ENCODE assay signal across 14 cellular contexts in the genomic region with DNA sequence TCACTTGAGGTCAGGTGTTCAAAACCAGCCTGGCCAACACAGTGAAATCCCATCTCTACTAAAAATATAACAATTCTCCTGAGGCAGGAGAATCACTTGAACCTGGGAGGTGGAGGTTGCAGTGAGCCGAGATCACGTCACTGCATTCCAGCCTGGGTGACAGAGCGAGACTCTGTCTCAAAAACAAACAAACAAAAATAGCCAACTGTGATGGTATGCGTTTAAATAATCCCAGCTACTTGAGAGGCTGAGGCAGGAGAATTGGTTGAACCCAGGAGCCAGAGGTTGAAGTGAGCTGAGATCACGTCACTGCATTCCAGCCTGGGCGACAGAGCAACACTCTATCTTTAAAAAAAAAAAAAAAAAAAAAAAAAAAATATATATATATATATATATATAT. TPM values are rescaled to one million over a fixed set of nuclear protein-coding genes. Genes with fewer than 3 reads are reported as not detected.
DNase-seq lines count a peak whose midpoint lies in the region; ATAC-seq, FAIRE-seq and TF ChIP-seq lines count a peak whose summit lies in the region.
"Not testable (repeated sequence)": the region's sequence is repeated elsewhere in the genome, so short reads cannot be mapped to it uniquely, and the experiment has no call there.
"Had no signal": no experiment of that assay in that cellular context is flagged by ENCODE, and none has a peak within 500 bp of the region (broad histone marks: within the 10 kb centered on the region; RNA-seq: fewer than 3 reads in every experiment).

No MANE protein-coding gene starts in this region.

- not testable (repeated sequence) for H3K27ac ChIP-seq in Panc1 (ENCODE audit: low read length); HepG2 (ENCODE audit: extremely low read length, insufficient read depth, low read length)

- TF ChIP-seq CTCF in Panc1 (IDR thresholded peaks at IDR 0.05); epithelial cell of esophagus (IDR thresholded peaks at IDR 0.05; ENCODE audit: insufficient read depth, low read depth, low read length, missing control alignments); HepG2 (CRISPR knock-in tag; IDR thresholded peaks at IDR 0.05): not testable (repeated sequence)

- intact Hi-C loops in Panc1 (cut with micrococcal nuclease; ENCODE audit: unreplicated experiment); HepG2 (cut with micrococcal nuclease; ENCODE audit: unreplicated experiment): not testable (repeated sequence)

- TF ChIP-seq RAD21 in HepG2 (CRISPR knock-in tag; IDR thresholded peaks at IDR 0.05) = not testable (repeated sequence)

- not testable (repeated sequence) for FAIRE-seq in HepG2 (lab: Jason Lieb, UNC)

- DNase-seq in EL = peak; percentile 10
- peak; percentile 54 for DNase-seq in M059J (ENCODE audit: low read depth)
- DNase-seq in Panc1 (ENCODE audit: low read depth, low spot score); HepG2 (ENCODE audit: low spot score): not testable (repeated sequence)
- DNase-seq in astrocyte of the hippocampus (ENCODE audit: low read depth, low spot score) = peak; percentile 6
- DNase-seq in epithelial cell of esophagus (ENCODE audit: low read depth) = peak; percentile 24
- peak; percentile 23 for DNase-seq in renal cortical epithelial cell (ENCODE audit: low read depth)

- 64% methylated on average over 6 of the region's 6 CpGs for WGBS in HepG2 (ENCODE audit: low lambda C conversion rate)

- in situ Hi-C loops in Panc1 (cut with HindIII; ENCODE audit: low pct_unique_long_range_greater_than_20kb, low sequenced_read_pairs); HepG2 (cut with HindIII; ENCODE audit: extremely low pct_ligation_motif_present, low pct_unique_long_range_greater_than_20kb): not testable (repeated sequence)

- BruUV-seq in Panc1 (replicated peaks; lab: Mats Ljungman, UMichigan); HepG2 (replicated peaks; lab: Mats Ljungman, UMichigan): not testable (repeated sequence)

- not testable (repeated sequence) for H2AFZ ChIP-seq in HepG2 (ENCODE audit: low read length)

- not testable (repeated sequence) for H3K4me3 ChIP-seq in Panc1 (ENCODE audit: low read depth in 2 of 2, low read length in 2 of 2); epithelial cell of esophagus (ENCODE audit: low read length); HepG2 (replicated peaks in 1 of 3; ENCODE audit: insufficient read depth in 1 of 3, low read depth in 2 of 3, low read length in 3 of 3)

- not testable (repeated sequence) for H3K27me3 ChIP-seq in Panc1 (ENCODE audit: control insufficient read depth, insufficient read depth, low read length); HepG2 (ENCODE audit: control insufficient read depth in 1 of 2, insufficient read depth in 2 of 2, low read length in 2 of 2)

- not testable (repeated sequence) for H3K9me3 ChIP-seq in Panc1 (ENCODE audit: control insufficient read depth, insufficient read depth, low read depth, low read length); HepG2 (ENCODE audit: low read length)

- not testable (repeated sequence) for H4K20me1 ChIP-seq in HepG2 (ENCODE audit: insufficient read depth, low read length)

- POLR2A ChIA-PET in Panc1 (lab: Charles Lee) = interaction anchor here (0.6 kb wide), 1 partner anchor 224 kb away, joined by 4 read pairs; no protein-coding TSS in a partner anchor
- POLR2A ChIA-PET in HepG2 (lab: Yijun Ruan, JAX) = not testable (repeated sequence)

- CTCF ChIA-PET in Panc1 (lab: Charles Lee); HepG2 (lab: Yijun Ruan, JAX; ENCODE audit: low intra/inter-chr PET ratio, low total read pairs): not testable (repeated sequence)

- not testable (repeated sequence) for H3K79me2 ChIP-seq in HepG2 (ENCODE audit: insufficient read depth, low read length)

- H3K9ac ChIP-seq in HepG2 (ENCODE audit: insufficient read depth, low read depth, low read length) = not testable (repeated sequence)

- 0 out of 2 replicates have a peak, but pooled peaks have one; percentile 58 for ATAC-seq in Panc1
- ATAC-seq in HepG2 = not testable (repeated sequence)

- H3K4me2 ChIP-seq in HepG2 (ENCODE audit: low read depth, low read length) = not testable (repeated sequence)

- H3K36me3 ChIP-seq in Panc1 (ENCODE audit: control insufficient read depth, insufficient read depth, low read length); HepG2 (replicated peaks in 1 of 2; ENCODE audit: control insufficient read depth in 1 of 2, insufficient read depth in 2 of 2, low read length in 2 of 2): not testable (repeated sequence)

- TF ChIP-seq EP300 in HepG2 (IDR thresholded peaks at IDR 0.05; ENCODE audit: low read depth in 2 of 2, low read length in 2 of 2); HepG2 (CRISPR knock-in tag; IDR thresholded peaks at IDR 0.05; ENCODE audit: borderline replicate concordance): not testable (repeated sequence)

- not testable (repeated sequence) for TF ChIP-seq POLR2A in HepG2 (IDR thresholded peaks at IDR 0.05; ENCODE audit: insufficient read depth in 1 of 2, low read depth in 2 of 2, low read length in 2 of 2)

- not testable (repeated sequence) for H3K4me1 ChIP-seq in Panc1 (ENCODE audit: control insufficient read depth, insufficient read depth, low read length)
- H3K4me1 ChIP-seq in HepG2 (ENCODE audit: insufficient read depth, low read length) = peaks cover 20% of the 10 kb centered on the region

RNA-seq across cellular contexts. Expression of a gene that starts 5.1 kb away (rescaled TPM):
- total RNA-seq in M059J (2014; rRNA removed; shearing (Covaris generic)) = not detected in 2 replicates
- total RNA-seq in Panc1 (2021; ENCODE audit: unreplicated experiment) (not detected), HepG2 (2016; rRNA removed; fragmentation: Illumina TruSeq; extraction: Trizol) (41.9 and 82.0 TPM in 2 replicates), renal cortical epithelial cell (not detected in 2 replicates)
- polyA plus RNA-seq in Panc1 (2012; ENCODE audit: insufficient read length) = not detected
- total RNA-seq in HepG2 (2016; cell fraction: cytosol; rRNA removed; fragmentation: Illumina TruSeq; extraction: Trizol; ENCODE audit: low read depth) = 4.8 and 6.1 TPM in 2 replicates
- 38.0 and 82.0 TPM in 2 replicates for total RNA-seq in HepG2 (2016; cell fraction: insoluble cytoplasmic fraction; rRNA removed; fragmentation: Illumina TruSeq; extraction: Trizol)
- 12.2 and 15.5 TPM in 2 replicates for total RNA-seq in HepG2 (2016; cell fraction: membrane; rRNA removed; fragmentation: Illumina TruSeq; extraction: Trizol)
- 91.7 and 106 TPM in 2 replicates for total RNA-seq in HepG2 (2016; cell fraction: nucleus; rRNA removed; fragmentation: Illumina TruSeq; extraction: Trizol)
- polyA plus RNA-seq in HepG2 (2011; rRNA removed) = 22.6 and 25.3 TPM in 2 replicates
- polyA plus RNA-seq in HepG2 (2011; cell fraction: cytosol; rRNA removed) = 14.6 and 18.2 TPM in 2 replicates
- 12.6 and 12.7 TPM in 2 replicates for polyA plus RNA-seq in HepG2 (2011; cell fraction: nucleus; rRNA removed)
- polyA plus RNA-seq in HepG2 (2012) = 28.3 and 43.2 TPM in 2 replicates
- 2.7 and 3.0 TPM in 2 replicates for polyA plus RNA-seq in HepG2 (2016; cell fraction: cytosol; fragmentation: Illumina TruSeq; extraction: Trizol; ENCODE audit: low read depth)
- 26.6 and 27.9 TPM in 2 replicates for polyA plus RNA-seq in HepG2 (2016; cell fraction: insoluble cytoplasmic fraction; fragmentation: Illumina TruSeq; extraction: Trizol; ENCODE audit: low read depth)
- 5.6 and 7.1 TPM in 2 replicates for polyA plus RNA-seq in HepG2 (2016; cell fraction: membrane; fragmentation: Illumina TruSeq; extraction: Trizol; ENCODE audit: low read depth)
- 95.1 and 96.3 TPM in 2 replicates for polyA plus RNA-seq in HepG2 (2016; cell fraction: nucleus; fragmentation: Illumina TruSeq; extraction: Trizol; ENCODE audit: insufficient read depth, low read depth)
- polyA minus RNA-seq in HepG2 (2011; rRNA and poly(A)+ RNA removed; ENCODE audit: low replicate concordance) = 0.02 and 40.4 TPM in 2 replicates
- 25.4 and 30.9 TPM in 2 replicates for polyA minus RNA-seq in HepG2 (2011; cell fraction: cytosol; rRNA and poly(A)+ RNA removed)
- polyA minus RNA-seq in HepG2 (2011; cell fraction: nucleus; rRNA and poly(A)+ RNA removed) = 19.8 and 25.6 TPM in 2 replicates
- total RNA-seq: A172; B cell; CD4-positive, CD25-positive, alpha-beta regulatory T cell; G401; H4; HFFc6 had no signal
- polyA plus RNA-seq: AG04450 had no signal

RNA-seq across cellular contexts. Expression of a gene that starts 35.5 kb away (rescaled TPM):
- 38.3 and 72.9 TPM in 2 replicates for total RNA-seq in M059J (2014; rRNA removed; shearing (Covaris generic))
- total RNA-seq in Panc1 (2021; ENCODE audit: unreplicated experiment) = 34.4 TPM
- polyA plus RNA-seq in Panc1 (2012; ENCODE audit: insufficient read length) = 15.2 TPM
- total RNA-seq in HepG2 (2016; rRNA removed; fragmentation: Illumina TruSeq; extraction: Trizol) = 78.8 and 118 TPM in 2 replicates
- 21.8 and 22.9 TPM in 2 replicates for total RNA-seq in HepG2 (2016; cell fraction: cytosol; rRNA removed; fragmentation: Illumina TruSeq; extraction: Trizol; ENCODE audit: low read depth)
- 76.0 and 117 TPM in 2 replicates for total RNA-seq in HepG2 (2016; cell fraction: insoluble cytoplasmic fraction; rRNA removed; fragmentation: Illumina TruSeq; extraction: Trizol)
- 29.8 and 32.6 TPM in 2 replicates for total RNA-seq in HepG2 (2016; cell fraction: membrane; rRNA removed; fragmentation: Illumina TruSeq; extraction: Trizol)
- total RNA-seq in HepG2 (2016; cell fraction: nucleus; rRNA removed; fragmentation: Illumina TruSeq; extraction: Trizol) = 76.8 and 78.9 TPM in 2 replicates
- 8.5 and 15.9 TPM in 2 replicates for polyA plus RNA-seq in HepG2 (2011; rRNA removed)
- 14.7 and 19.0 TPM in 2 replicates for polyA plus RNA-seq in HepG2 (2011; cell fraction: cytosol; rRNA removed)
- 15.3 and 15.9 TPM in 2 replicates for polyA plus RNA-seq in HepG2 (2011; cell fraction: nucleus; rRNA removed)
- polyA plus RNA-seq in HepG2 (2012) = 36.0 and 49.9 TPM in 2 replicates
- polyA plus RNA-seq in HepG2 (2016; cell fraction: cytosol; fragmentation: Illumina TruSeq; extraction: Trizol; ENCODE audit: low read depth) = 2.5 and 2.6 TPM in 2 replicates
- polyA plus RNA-seq in HepG2 (2016; cell fraction: insoluble cytoplasmic fraction; fragmentation: Illumina TruSeq; extraction: Trizol; ENCODE audit: low read depth) = 97.4 and 97.7 TPM in 2 replicates
- 7.6 and 11.5 TPM in 2 replicates for polyA plus RNA-seq in HepG2 (2016; cell fraction: membrane; fragmentation: Illumina TruSeq; extraction: Trizol; ENCODE audit: low read depth)
- polyA plus RNA-seq in HepG2 (2016; cell fraction: nucleus; fragmentation: Illumina TruSeq; extraction: Trizol; ENCODE audit: insufficient read depth, low read depth) = 67.8 and 70.4 TPM in 2 replicates
- polyA minus RNA-seq in HepG2 (2011; rRNA and poly(A)+ RNA removed; ENCODE audit: low replicate concordance) = 29.7 and 32.1 TPM in 2 replicates
- 50.7 and 53.5 TPM in 2 replicates for polyA minus RNA-seq in HepG2 (2011; cell fraction: cytosol; rRNA and poly(A)+ RNA removed)
- polyA minus RNA-seq in HepG2 (2011; cell fraction: nucleus; rRNA and poly(A)+ RNA removed) = 59.6 and 61.7 TPM in 2 replicates
- total RNA-seq in renal cortical epithelial cell = 50.2 and 57.3 TPM in 2 replicates

RNA-seq across cellular contexts. Expression of a gene that starts 57.1 kb away (rescaled TPM):
- 1,320 and 3,545 TPM in 2 replicates for total RNA-seq in M059J (2014; rRNA removed; shearing (Covaris generic))
- total RNA-seq in Panc1 (2021; ENCODE audit: unreplicated experiment) = 386 TPM
- 117 TPM for polyA plus RNA-seq in Panc1 (2012; ENCODE audit: insufficient read length)
- total RNA-seq in HepG2 (2016; rRNA removed; fragmentation: Illumina TruSeq; extraction: Trizol) = 2,148 and 2,808 TPM in 2 replicates
- 2,980 and 3,556 TPM in 2 replicates for total RNA-seq in HepG2 (2016; cell fraction: cytosol; rRNA removed; fragmentation: Illumina TruSeq; extraction: Trizol; ENCODE audit: low read depth)
- 2,243 and 2,719 TPM in 2 replicates for total RNA-seq in HepG2 (2016; cell fraction: insoluble cytoplasmic fraction; rRNA removed; fragmentation: Illumina TruSeq; extraction: Trizol)
- total RNA-seq in HepG2 (2016; cell fraction: membrane; rRNA removed; fragmentation: Illumina TruSeq; extraction: Trizol) = 4,819 and 5,825 TPM in 2 replicates
- 939 and 947 TPM in 2 replicates for total RNA-seq in HepG2 (2016; cell fraction: nucleus; rRNA removed; fragmentation: Illumina TruSeq; extraction: Trizol)
- 849 and 993 TPM in 2 replicates for polyA plus RNA-seq in HepG2 (2011; rRNA removed)
- polyA plus RNA-seq in HepG2 (2011; cell fraction: cytosol; rRNA removed) = 1,096 and 1,918 TPM in 2 replicates
- polyA plus RNA-seq in HepG2 (2011; cell fraction: nucleus; rRNA removed) = 226 and 300 TPM in 2 replicates
- polyA plus RNA-seq in HepG2 (2012) = 2,363 and 2,846 TPM in 2 replicates
- 1,711 and 1,965 TPM in 2 replicates for polyA plus RNA-seq in HepG2 (2016; cell fraction: cytosol; fragmentation: Illumina TruSeq; extraction: Trizol; ENCODE audit: low read depth)
- 1,418 and 1,522 TPM in 2 replicates for polyA plus RNA-seq in HepG2 (2016; cell fraction: insoluble cytoplasmic fraction; fragmentation: Illumina TruSeq; extraction: Trizol; ENCODE audit: low read depth)
- 2,738 and 2,765 TPM in 2 replicates for polyA plus RNA-seq in HepG2 (2016; cell fraction: membrane; fragmentation: Illumina TruSeq; extraction: Trizol; ENCODE audit: low read depth)
- polyA plus RNA-seq in HepG2 (2016; cell fraction: nucleus; fragmentation: Illumina TruSeq; extraction: Trizol; ENCODE audit: insufficient read depth, low read depth) = 819 and 843 TPM in 2 replicates
- 55.2 and 89.0 TPM in 2 replicates for polyA minus RNA-seq in HepG2 (2011; rRNA and poly(A)+ RNA removed; ENCODE audit: low replicate concordance)
- 458 and 550 TPM in 2 replicates for polyA minus RNA-seq in HepG2 (2011; cell fraction: cytosol; rRNA and poly(A)+ RNA removed)
- 350 and 404 TPM in 2 replicates for polyA minus RNA-seq in HepG2 (2011; cell fraction: nucleus; rRNA and poly(A)+ RNA removed)
- total RNA-seq in renal cortical epithelial cell = 1,427 and 3,900 TPM in 2 replicates

RNA-seq across cellular contexts. Expression of a gene that starts 57.2 kb away (rescaled TPM):
- 6.7 and 10.4 TPM in 2 replicates for total RNA-seq in M059J (2014; rRNA removed; shearing (Covaris generic))
- total RNA-seq in Panc1 (2021; ENCODE audit: unreplicated experiment) (6.8 TPM), HepG2 (2016; rRNA removed; fragmentation: Illumina TruSeq; extraction: Trizol) (16.6 and 18.3 TPM in 2 replicates), renal cortical epithelial cell (8.5 and 10.4 TPM in 2 replicates)
- polyA plus RNA-seq in Panc1 (2012; ENCODE audit: insufficient read length) = 3.4 TPM
- total RNA-seq in HepG2 (2016; cell fraction: cytosol; rRNA removed; fragmentation: Illumina TruSeq; extraction: Trizol; ENCODE audit: low read depth) = 5.2 and 5.6 TPM in 2 replicates
- 15.0 and 16.2 TPM in 2 replicates for total RNA-seq in HepG2 (2016; cell fraction: insoluble cytoplasmic fraction; rRNA removed; fragmentation: Illumina TruSeq; extraction: Trizol)
- total RNA-seq in HepG2 (2016; cell fraction: membrane; rRNA removed; fragmentation: Illumina TruSeq; extraction: Trizol) = 8.9 and 9.9 TPM in 2 replicates
- 14.3 and 14.8 TPM in 2 replicates for total RNA-seq in HepG2 (2016; cell fraction: nucleus; rRNA removed; fragmentation: Illumina TruSeq; extraction: Trizol)
- polyA plus RNA-seq in HepG2 (2011; rRNA removed) = 11.4 and 16.0 TPM in 2 replicates
- polyA plus RNA-seq in HepG2 (2011; cell fraction: cytosol; rRNA removed) = 7.9 and 8.2 TPM in 2 replicates
- polyA plus RNA-seq in HepG2 (2011; cell fraction: nucleus; rRNA removed) = 5.6 and 9.5 TPM in 2 replicates
- polyA plus RNA-seq in HepG2 (2012) = 12.1 and 15.8 TPM in 2 replicates
- 4.1 and 4.2 TPM in 2 replicates for polyA plus RNA-seq in HepG2 (2016; cell fraction: cytosol; fragmentation: Illumina TruSeq; extraction: Trizol; ENCODE audit: low read depth)
- 19.8 and 20.7 TPM in 2 replicates for polyA plus RNA-seq in HepG2 (2016; cell fraction: insoluble cytoplasmic fraction; fragmentation: Illumina TruSeq; extraction: Trizol; ENCODE audit: low read depth)
- polyA plus RNA-seq in HepG2 (2016; cell fraction: membrane; fragmentation: Illumina TruSeq; extraction: Trizol; ENCODE audit: low read depth) = 7.1 and 7.2 TPM in 2 replicates
- 29.7 and 30.7 TPM in 2 replicates for polyA plus RNA-seq in HepG2 (2016; cell fraction: nucleus; fragmentation: Illumina TruSeq; extraction: Trizol; ENCODE audit: insufficient read depth, low read depth)
- polyA minus RNA-seq in HepG2 (2011; rRNA and poly(A)+ RNA removed; ENCODE audit: low replicate concordance) = 1.7 and 4.9 TPM in 2 replicates
- 4.3 and 5.0 TPM in 2 replicates for polyA minus RNA-seq in HepG2 (2011; cell fraction: cytosol; rRNA and poly(A)+ RNA removed)
- polyA minus RNA-seq in HepG2 (2011; cell fraction: nucleus; rRNA and poly(A)+ RNA removed) = 13.9 and 19.6 TPM in 2 replicates
